9 cellular contexts compared by ENCODE assay signal in genomic region chr9:95517559-95517933, GRCh38. TPM values are rescaled to one million over a fixed set of nuclear protein-coding genes. Genes with fewer than 3 reads are reported as not detected.
DNase-seq lines count a peak whose midpoint lies in the region; ATAC-seq and TF ChIP-seq lines count a peak whose summit lies in the region.
"Had no signal": no experiment of that assay in that cellular context is flagged by ENCODE, and none has a peak within 500 bp of the region (broad histone marks: within the 10 kb centered on the region; RNA-seq: fewer than 3 reads in every experiment).

No MANE protein-coding gene starts in this region.

- peak overlapping the region; percentile 5 for H3K9ac ChIP-seq in NT2/D1 (ENCODE audit: insufficient read length, low read depth)

- H3K4me3 Mint-ChIP-seq in CD8-positive, alpha-beta memory T cell = peak overlapping the region; percentile 33 to 88 (median 68)

- peaks cover 6% of the 10 kb centered on the region for H3K27me3 ChIP-seq in CD8-positive, alpha-beta memory T cell (ENCODE audit: insufficient read depth, low read length, poor library complexity, severe bottlenecking)
- H3K27me3 ChIP-seq in NT2/D1 (ENCODE audit: insufficient read depth, insufficient read length) (peaks cover 47% of the 10 kb centered on the region), esophagus squamous epithelium (peaks cover 0 to 42% (median 0%) of the 10 kb centered on the region in 4 donors), neuron (ENCODE audit: insufficient read depth, low read length) (no peaks in the 10 kb centered on the region)

- WGBS in esophagus squamous epithelium, 2 donors = 56 to 70% methylated on average over 3 to 13 of the region's 14 CpGs

- CTCF ChIA-PET in CD8-positive, alpha-beta memory T cell (lab: Charles Lee) = interaction anchor here (0.9 to 1.5 kb wide), 2 partner anchors 11 to 42 kb away, joined by 3 to 4 read pairs; no protein-coding TSS in a partner anchor

- POLR2A ChIA-PET in CD8-positive, alpha-beta memory T cell (lab: Charles Lee) = no interaction called here

- H3K27ac ChIP-seq in CD8-positive, alpha-beta memory T cell (ENCODE audit: low read depth, low read length) = no peak overlapping the region
- H3K27ac ChIP-seq in esophagus squamous epithelium = peak overlapping the region in 1 of 4 donors; percentile 76

- peaks cover 10% of the 10 kb centered on the region for H3K4me1 ChIP-seq in CD8-positive, alpha-beta memory T cell (ENCODE audit: insufficient read depth, low read length)
- H3K4me1 ChIP-seq in NT2/D1 (ENCODE audit: insufficient read depth, insufficient read length) = peaks cover 11% of the 10 kb centered on the region
- peaks cover 16 to 38% (median 21%) of the 10 kb centered on the region in 3 donors for H3K4me1 ChIP-seq in esophagus squamous epithelium
- peaks cover 37% of the 10 kb centered on the region for H3K4me1 ChIP-seq in neuron (ENCODE audit: insufficient read depth, low read length)

- peaks cover 0 to 3% (median 1%) of the 10 kb centered on the region in 3 donors for H3K36me3 Mint-ChIP-seq in CD8-positive, alpha-beta memory T cell

- H3K9me3 ChIP-seq in CD8-positive, alpha-beta memory T cell (ENCODE audit: low read length) = no peaks in the 10 kb centered on the region
- peaks cover 32% of the 10 kb centered on the region for H3K9me3 ChIP-seq in NT2/D1 (ENCODE audit: insufficient read depth, low read length)
- H3K9me3 ChIP-seq in esophagus squamous epithelium = peaks cover 0 to 5% (median 5%) of the 10 kb centered on the region in 3 donors
- no peaks in the 10 kb centered on the region for H3K9me3 ChIP-seq in neuron (ENCODE audit: low read length)

- H3K36me3 ChIP-seq in CD8-positive, alpha-beta memory T cell (ENCODE audit: insufficient read depth, low read length) = no peaks in the 10 kb centered on the region
- H3K36me3 ChIP-seq in NT2/D1 (ENCODE audit: insufficient read depth, insufficient read length, low read length) (no peaks in the 10 kb centered on the region), esophagus squamous epithelium (no peaks in the 10 kb centered on the region), neuron (ENCODE audit: insufficient read depth, low read length) (no peaks in the 10 kb centered on the region)

- ATAC-seq in HG03565 (IDR thresholded peaks at IDR 0.05; ENCODE audit: unreplicated experiment) = no peak

- DNase-seq in CD8-positive, alpha-beta memory T cell = no peak
- no peak for DNase-seq in NT2/D1 (ENCODE audit: low read depth, low spot score)
- DNase-seq in esophagus squamous epithelium (lab: John Stamatoyannopoulos, UW) = no peak
- DNase-seq in NCI-H1694 (lab: John Stamatoyannopoulos, UW) = no peak
- no peak for DNase-seq in stimulated activated naive CD4-positive, alpha-beta T cell treated with Interleukin-2 at 50 U/mL for 16 hours (lab: John Stamatoyannopoulos, UW)
- DNase-seq in NOMO-1 treated with dmso at 0.1 percent for 144 hours (lab: John Stamatoyannopoulos, UW; ENCODE audit: unreplicated experiment) = no peak
- DNase-seq: activated CD4-positive, alpha-beta T cell treated with anti-CD3 and anti-CD28 coated beads for 4 hours had no signal

- no peak for TF ChIP-seq POLR2A in esophagus squamous epithelium (IDR thresholded peaks at IDR 0.05)

- no peak overlapping the region for H3K4me3 ChIP-seq in CD8-positive, alpha-beta memory T cell (ENCODE audit: low read length)
- H3K4me3 ChIP-seq in NT2/D1 (ENCODE audit: insufficient read length, low read depth) (peak overlapping the region; percentile 73), esophagus squamous epithelium (peak overlapping the region in 3 of 4 donors; percentile 57 to 73 (median 60)), neuron (ENCODE audit: low read length) (peak overlapping the region; percentile 95)

- peaks cover 11 to 31% (median 16%) of the 10 kb centered on the region in 3 donors for H3K4me1 Mint-ChIP-seq in CD8-positive, alpha-beta memory T cell

- TF ChIP-seq CTCF in esophagus squamous epithelium (IDR thresholded peaks at IDR 0.05) = no peak

- H2AFZ ChIP-seq in neuron (ENCODE audit: low read depth, low read length) = peak overlapping the region; percentile 87

- peak overlapping the region in 1 of 8 donors; percentile 22 for H3K27ac Mint-ChIP-seq in CD8-positive, alpha-beta memory T cell

- H3K27me3 Mint-ChIP-seq in CD8-positive, alpha-beta memory T cell = peaks cover 13 to 28% of the 10 kb centered on the region in 2 donors

- intact Hi-C loops in esophagus squamous epithelium (cut with DNase I) = no loop called here

- H3K9me3 Mint-ChIP-seq in CD8-positive, alpha-beta memory T cell = peaks cover 0 to 7% (median 4%) of the 10 kb centered on the region in 5 donors

RNA-seq across cellular contexts. Expression of gene PTCH1, which starts 0.8 kb away (rescaled TPM):
- total RNA-seq in CD8-positive, alpha-beta memory T cell = 1 to 10 TPM; 7.1 to 7.9 TPM
- polyA plus RNA-seq in CD8-positive, alpha-beta memory T cell = 23.3 TPM
- total RNA-seq in esophagus squamous epithelium = 10 to 100 TPM in 1 of 4 donors, 1 to 10 TPM in 3; 1.9 to 11.6 (median 3.5) TPM
